20 cellular contexts compared by ENCODE assay signal in genomic region chr7:148402159-148402558, GRCh38.
DNase-seq lines count a peak whose midpoint lies in the region.
"Had no signal": no experiment of that assay in that cellular context is flagged by ENCODE, and none has a peak within 500 bp of the region (broad histone marks: within the 10 kb centered on the region; RNA-seq: fewer than 3 reads in every experiment).

No MANE protein-coding gene starts in this region.

- no peaks in the 10 kb centered on the region for H3K79me2 ChIP-seq in Karpas-422 (ENCODE audit: low read length)

- peak overlapping the region; percentile 65 for H3K27ac ChIP-seq in epithelial cell of prostate
- no peak overlapping the region for H3K27ac ChIP-seq in Karpas-422 (ENCODE audit: low read length)
- H3K27ac ChIP-seq: spleen, testis had no signal

- H3K4me2 ChIP-seq in Karpas-422 (ENCODE audit: low read depth, low read length, poor library complexity, severe bottlenecking): no peak overlapping the region

- H3K4me3 ChIP-seq in Karpas-422 (ENCODE audit: low read length): no peak overlapping the region
- H3K4me3 ChIP-seq: spleen, testis had no signal

- no peak overlapping the region for H2AFZ ChIP-seq in Karpas-422 (ENCODE audit: low read length)

- no peaks in the 10 kb centered on the region for H4K20me1 ChIP-seq in Karpas-422 (ENCODE audit: insufficient read depth, low read depth, low read length)

- no peaks in the 10 kb centered on the region for H3K36me3 ChIP-seq in Karpas-422 (ENCODE audit: insufficient read depth, low read length)
- H3K36me3 ChIP-seq: spleen had no signal

- H3K9me2 ChIP-seq in Karpas-422 (replicated peaks; ENCODE audit: insufficient read depth, low read length): no peaks in the 10 kb centered on the region

- no peaks in the 10 kb centered on the region for H3K27me3 ChIP-seq in Karpas-422 (ENCODE audit: low read length)
- H3K27me3 ChIP-seq: testis had no signal

- DNase-seq in SIG-M5 treated with dmso at 0.1 percent for 504 hours (lab: John Stamatoyannopoulos, UW; ENCODE audit: unreplicated experiment) (peak; percentile 6), SIG-M5 (lab: John Stamatoyannopoulos, UW) (no peak), NCI-H2171 treated with DMSO at 0.1 percent for 48 hours (lab: John Stamatoyannopoulos, UW) (peak; percentile 90), epithelial cell of prostate (ENCODE audit: low read depth, low spot score) (peak; percentile 48), DMS53 treated with DMSO at 0.1 percent for 48 hours (lab: John Stamatoyannopoulos, UW; ENCODE audit: unreplicated experiment) (no peak), cerebellum (ENCODE audit: low spot score) (no peak), NCI-H187 (lab: John Stamatoyannopoulos, UW) (no peak), Karpas-422 (no peak)
- DNase-seq: activated CD4-positive, alpha-beta T cell treated with anti-CD3 and anti-CD28 coated beads, Interleukin-2, amount 50 U/mL, for 48 hours; activated naive CD4-positive, alpha-beta T cell treated with Interleukin-2 at 50 U/mL for 16 hours; activated T-cell treated with anti-CD3 and anti-CD28 coated beads for 4 hours; CD4-positive, CD25-positive, alpha-beta regulatory T cell; DND-41; GOT3; midbrain; NCI-H1092 treated with DMSO at 0.1 percent for 48 hours; NCI-H345; spleen; T-cell; testis had no signal

- no peaks in the 10 kb centered on the region for H3K4me1 ChIP-seq in Karpas-422 (ENCODE audit: low read length)
- H3K4me1 ChIP-seq: testis had no signal

- H3K9ac ChIP-seq in Karpas-422 (ENCODE audit: low read length): no peak overlapping the region

- H3K9me3 ChIP-seq in Karpas-422 (ENCODE audit: low read length): no peaks in the 10 kb centered on the region
- H3K9me3 ChIP-seq: spleen, testis had no signal

Comparison
In these comparisons a context has a peak if more than half of its experiments do, and no peak if none do; other contexts are left out.
1. DNase-seq: peak in SIG-M5 treated with dmso at 0.1 percent for 504 hours (single experiment), NCI-H2171 treated with DMSO at 0.1 percent for 48 hours (single experiment) and epithelial cell of prostate (single experiment); none in SIG-M5 (single experiment), DMS53 treated with DMSO at 0.1 percent for 48 hours (single experiment), cerebellum (single experiment), NCI-H187 (0 of 2) and Karpas-422 (single experiment).